ENCODE assay signal across 8 cellular contexts in genomic region chr5:40679998-40680681, GRCh38. TPM values are rescaled to one million over a fixed set of nuclear protein-coding genes. Genes with fewer than 3 reads are reported as not detected.
A peak's percentile ranks its signal among the peaks of the same experiment; 100 is the strongest.
DNase-seq lines count a peak whose midpoint lies in the region; ATAC-seq and TF ChIP-seq lines count a peak whose summit lies in the region.

No MANE protein-coding gene starts in this region.

- TF ChIP-seq EP300 in sigmoid colon (IDR thresholded peaks at IDR 0.05): no peak

- H3K4me1 ChIP-seq in BE2C (no peaks in the 10 kb centered on the region), left ventricle myocardium inferior (peaks cover 49% of the 10 kb centered on the region), sigmoid colon (peaks cover 0 to 62% (median 28%) of the 10 kb centered on the region in 4 donors)

- H3K9me3 Mint-ChIP-seq in activated T-cell treated with anti-CD3 and anti-CD28 coated beads, Interleukin-2, amount 50 U/mL, for 72 hours: no peaks in the 10 kb centered on the region

- no peaks in the 10 kb centered on the region for H3K27me3 Mint-ChIP-seq in activated T-cell treated with anti-CD3 and anti-CD28 coated beads, Interleukin-2, amount 50 U/mL, for 72 hours (ENCODE audit: low read depth)

- peaks cover 71% of the 10 kb centered on the region for H3K27me3 ChIP-seq in BE2C
- H3K27me3 ChIP-seq in left ventricle myocardium inferior (ENCODE audit: low read depth): peaks cover 39% of the 10 kb centered on the region
- no peaks in the 10 kb centered on the region for H3K27me3 ChIP-seq in sigmoid colon

- H3K4me1 Mint-ChIP-seq in activated T-cell treated with anti-CD3 and anti-CD28 coated beads, Interleukin-2, amount 50 U/mL, for 72 hours (ENCODE audit: low read depth): peaks cover 49% of the 10 kb centered on the region

- no peak for DNase-seq in BE2C
- DNase-seq in activated T-cell treated with anti-CD3 and anti-CD28 coated beads, Interleukin-2, amount 50 U/mL, for 72 hours: peak; percentile 51 to 52
- DNase-seq in left ventricle myocardium inferior: peak; percentile 28
- DNase-seq in sigmoid colon: peak; percentile 68
- no peak for DNase-seq in posterior cingulate gyrus
- DNase-seq in GM03348 (ENCODE audit: low spot score): no peak

- H3K4me3 Mint-ChIP-seq in activated T-cell treated with anti-CD3 and anti-CD28 coated beads, Interleukin-2, amount 50 U/mL, for 72 hours: peak overlapping the region; percentile 92 to 97

- ATAC-seq in GM19397 (IDR thresholded peaks at IDR 0.05; ENCODE audit: unreplicated experiment) (peak; percentile 33), HG03460 (IDR thresholded peaks at IDR 0.05; ENCODE audit: unreplicated experiment) (peak; percentile 24)
- ATAC-seq in activated T-cell treated with anti-CD3 and anti-CD28 coated beads, Interleukin-2, amount 50 U/mL, for 72 hours (replicated peaks in 1 of 2): peak in 1 of 2 donors; percentile 14

- H3K27ac ChIP-seq in left ventricle myocardium inferior (replicated peaks) (peak overlapping the region; percentile 93), sigmoid colon (peak overlapping the region; percentile 85 to 93 (median 90))

- peak overlapping the region; percentile 46 for H3K4me3 ChIP-seq in BE2C (ENCODE audit: low read depth, low read length)
- peak overlapping the region; percentile 95 for H3K4me3 ChIP-seq in left ventricle myocardium inferior
- peak overlapping the region; percentile 61 to 84 (median 78) for H3K4me3 ChIP-seq in sigmoid colon

- peak overlapping the region; percentile 99 for H3K27ac Mint-ChIP-seq in activated T-cell treated with anti-CD3 and anti-CD28 coated beads, Interleukin-2, amount 50 U/mL, for 72 hours

- TF ChIP-seq CTCF in BE2C (IDR thresholded peaks at IDR 0.05; ENCODE audit: low read depth, low read length) (no peak), left ventricle myocardium inferior (IDR thresholded peaks at IDR 0.05; ENCODE audit: borderline replicate concordance) (no peak), sigmoid colon (IDR thresholded peaks at IDR 0.05) (no peak)

- no peaks in the 10 kb centered on the region for H3K9me3 ChIP-seq in BE2C
- no peaks in the 10 kb centered on the region for H3K9me3 ChIP-seq in left ventricle myocardium inferior (replicated peaks)
- no peaks in the 10 kb centered on the region for H3K9me3 ChIP-seq in sigmoid colon

- WGBS in sigmoid colon, 2 donors: 0 to 1% methylated on average over 40 of the region's 40 CpGs

- no peaks in the 10 kb centered on the region for H3K36me3 ChIP-seq in BE2C
- H3K36me3 ChIP-seq in left ventricle myocardium inferior: peaks cover 6% of the 10 kb centered on the region
- peaks cover 0 to 8% (median 0%) of the 10 kb centered on the region in 4 donors for H3K36me3 ChIP-seq in sigmoid colon

- intact Hi-C loops in left ventricle myocardium inferior (cut with micrococcal nuclease): loop anchor here (10.0 kb wide), 1 partner anchor 275 kb away; no protein-coding TSS in a partner anchor
- intact Hi-C loops in sigmoid colon (cut with DNase I): loop anchor here (2.0 to 10.0 kb wide), 4 partner anchors 203 to 731 kb away; no protein-coding TSS in a partner anchor
- intact Hi-C loops in posterior cingulate gyrus (cut with DNase I): loop anchor here (5.0 kb wide), 1 partner anchor 1093 kb away; no protein-coding TSS in a partner anchor

- peaks cover 41 to 43% of the 10 kb centered on the region in 2 donors for H3K36me3 Mint-ChIP-seq in activated T-cell treated with anti-CD3 and anti-CD28 coated beads, Interleukin-2, amount 50 U/mL, for 72 hours (ENCODE audit: insufficient read depth in 2 of 2)

- TF ChIP-seq POLR2A in sigmoid colon (IDR thresholded peaks at IDR 0.05): no peak

RNA-seq across cellular contexts. Expression of gene PTGER4, which starts 0.4 kb away (rescaled TPM):
- not detected for polyA plus RNA-seq in BE2C (2012; ENCODE audit: insufficient read depth, insufficient read length, low read depth)
- 10 to 100 TPM; 42.3 to 59.5 TPM for total RNA-seq in activated T-cell treated with anti-CD3 and anti-CD28 coated beads, Interleukin-2, amount 50 U/mL, for 72 hours
- total RNA-seq in left ventricle myocardium inferior (6.2 TPM), sigmoid colon (10 to 100 TPM; 44.3 to 77.7 (median 72.8) TPM)
- polyA plus RNA-seq in sigmoid colon: 10 to 100 TPM in 2 of 3 donors, 1 to 10 TPM in 1; 9.0 to 20.1 (median 12.0) TPM

Comparison
In these comparisons a context has a peak if more than half of its experiments do, and no peak if none do; other contexts are left out.
1. DNase-seq: peak in activated T-cell treated with anti-CD3 and anti-CD28 coated beads, Interleukin-2, amount 50 U/mL, for 72 hours (2 of 2), left ventricle myocardium inferior (single experiment) and sigmoid colon (single experiment); none in BE2C (single experiment), posterior cingulate gyrus (0 of 10) and GM03348 (single experiment).
2. Peak in every context shown above with its lines, with median percentiles within 50 percentile points of each other: H3K4me3 ChIP-seq.